Comparison of ENCODE assay signal across 8 cellular contexts in the genomic region with DNA sequence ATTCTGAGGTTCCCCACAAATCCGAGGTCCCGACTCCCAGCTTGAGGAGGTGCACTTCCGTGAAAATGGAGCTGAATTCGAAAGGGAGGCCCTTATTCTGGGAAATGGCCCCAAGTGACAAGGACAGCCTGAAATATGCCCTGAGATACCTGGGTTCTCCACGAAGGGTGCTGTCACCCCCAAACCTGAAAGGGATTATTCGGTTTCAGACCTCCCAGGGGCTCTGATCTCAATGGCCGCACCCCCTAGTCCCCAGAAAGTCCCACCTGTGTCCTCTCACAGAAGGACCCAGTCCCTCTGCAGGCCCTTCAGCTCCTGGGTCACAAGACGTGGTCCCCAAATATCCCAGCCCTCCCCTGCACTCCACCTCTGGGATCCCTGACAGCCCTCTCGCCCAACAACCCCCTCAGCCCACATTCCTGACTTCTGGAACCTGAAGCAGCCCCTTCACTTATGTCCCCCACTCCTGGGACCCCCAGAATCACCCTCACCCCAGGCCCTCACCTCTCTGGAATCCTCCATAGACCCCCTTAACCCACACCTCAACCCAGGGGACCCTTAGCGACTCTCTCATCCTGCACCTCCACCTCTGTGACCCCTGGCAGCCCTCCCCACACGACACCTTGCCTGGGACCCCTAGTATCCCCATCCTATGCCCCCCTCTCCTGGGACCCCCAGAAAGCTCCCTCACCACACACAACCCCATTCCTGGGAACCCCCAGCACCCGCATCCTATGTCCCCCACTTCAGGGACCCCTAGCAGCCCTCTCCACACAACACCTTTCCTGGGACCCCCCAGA. TPM values are rescaled to one million over a fixed set of nuclear protein-coding genes. Genes with fewer than 3 reads are reported as not detected.
A peak's percentile ranks its signal among the peaks of the same experiment; 100 is the strongest.
DNase-seq lines count a peak whose midpoint lies in the region; ATAC-seq, FAIRE-seq and TF ChIP-seq lines count a peak whose summit lies in the region.

No MANE protein-coding gene starts in this region.

- H3K36me3 ChIP-seq in heart right ventricle: peaks cover 0 to 17% (median 0%) of the 10 kb centered on the region in 9 donors
- no peaks in the 10 kb centered on the region for H3K36me3 ChIP-seq in GM12878 (ENCODE audit: control insufficient read depth in 2 of 2, insufficient read depth in 2 of 2, low read length in 1 of 2)
- H3K36me3 ChIP-seq in mesenchymal stem cell (ENCODE audit: control insufficient read depth in 1 of 2, insufficient read depth in 2 of 2, low read depth in 1 of 2, low read length in 2 of 2): peaks cover 0 to 7% of the 10 kb centered on the region in 2 experiments

- H3K4me3 Mint-ChIP-seq in nephron progenitor cell: no peak overlapping the region

- H3K79me2 ChIP-seq in GM12878 (ENCODE audit: control insufficient read depth, insufficient read depth, low read length): peaks cover 3% of the 10 kb centered on the region

- in situ Hi-C loops in GM12878 (cut with MboI): no loop called here

- H2BK5ac ChIP-seq in mesenchymal stem cell (ENCODE audit: low read depth, low read length, poor library complexity, severe bottlenecking): no peak overlapping the region

- H3K4me1 Mint-ChIP-seq in nephron progenitor cell: peaks cover 20% of the 10 kb centered on the region

- H3K4me1 ChIP-seq in heart right ventricle: peaks cover 0 to 16% (median 5%) of the 10 kb centered on the region in 9 donors
- peaks cover 9% of the 10 kb centered on the region; the same call in 1 of the 2 replicates for H3K4me1 ChIP-seq in GM12878 (ENCODE audit: control insufficient read depth, insufficient read depth, low read length)
- H3K4me1 ChIP-seq in mesenchymal stem cell (ENCODE audit: control insufficient read depth, insufficient read depth, low read depth, low read length): peaks cover 8% of the 10 kb centered on the region

- peak overlapping the region in 1 of 2 experiments; percentile 32 for H2BK12ac ChIP-seq in mesenchymal stem cell (ENCODE audit: low read length in 2 of 2)

- H3K27ac ChIP-seq in heart right ventricle (peak overlapping the region in 8 of 10 donors; percentile 19 to 99 (median 94)), GM12878 (ENCODE audit: control insufficient read depth, insufficient read depth) (peak overlapping the region; percentile 81), mesenchymal stem cell (ENCODE audit: low read length, poor library complexity, severe bottlenecking) (no peak overlapping the region)

- TF ChIP-seq RAD21 in GM12878 (IDR thresholded peaks at IDR 0.05; ENCODE audit: insufficient read depth, low read depth, low read length): no peak

- H3K27me3 Mint-ChIP-seq in nephron progenitor cell (ENCODE audit: low read depth, poor library complexity): peaks cover 7% of the 10 kb centered on the region

- H2BK120ac ChIP-seq in mesenchymal stem cell (ENCODE audit: low read depth, low read length): no peak overlapping the region

- peak overlapping the region; percentile 13 for H4K8ac ChIP-seq in mesenchymal stem cell (ENCODE audit: low read length)

- H4K91ac ChIP-seq in mesenchymal stem cell (ENCODE audit: low read length): no peak overlapping the region

- H3K4me2 ChIP-seq in GM12878 (ENCODE audit: control insufficient read depth, insufficient read depth) (peak overlapping the region; percentile 80), mesenchymal stem cell (ENCODE audit: low read length, poor library complexity, severe bottlenecking) (peak overlapping the region; percentile 45)

- CTCF ChIA-PET in GM12878 (lab: Yijun Ruan, JAX): interaction anchor here (0.9 to 3.1 kb wide), 9 partner anchors 11 to 1046 kb away, joined by 3 to 36 read pairs (median 8); a partner anchor contains a TSS

- H3K4ac ChIP-seq in mesenchymal stem cell (ENCODE audit: low read depth in 1 of 2, low read length in 2 of 2): no peak overlapping the region

- no peak overlapping the region for H3K23ac ChIP-seq in mesenchymal stem cell (ENCODE audit: low read length in 2 of 2)

- RAD21 ChIA-PET in GM12878 (lab: Charles Lee; ENCODE audit: unreplicated experiment): interaction anchor here (0.6 to 2.5 kb wide), 6 partner anchors 27 to 194 kb away, joined by 3 to 46 read pairs (median 5); a partner anchor contains a TSS

- SMC1A ChIA-PET in GM12878 (lab: Charles Lee; ENCODE audit: uncharacterized antibody, unreplicated experiment): interaction anchor here (0.7 to 1.6 kb wide), 6 partner anchors 26 to 220 kb away, joined by 3 to 7 read pairs (median 4); a partner anchor contains a TSS

- WGBS in heart right ventricle, 2 donors: 57 to 60% methylated on average over 12 of the region's 12 CpGs
- WGBS in GM12878 (ENCODE audit: insufficient coverage, insufficient replicate concordance, low lambda C conversion rate, missing lambda C conversion rate): 25% methylated on average over 12 of the region's 12 CpGs
- WGBS in mesenchymal stem cell: 80% methylated on average over 12 of the region's 12 CpGs

- peak overlapping the region; percentile 76 for H3K9ac ChIP-seq in GM12878 (ENCODE audit: control insufficient read depth, insufficient read depth, low read length)
- H3K9ac ChIP-seq in mesenchymal stem cell (ENCODE audit: low read length): peak overlapping the region; percentile 38

- POLR2A ChIA-PET in GM12878 (lab: Charles Lee): interaction anchor here (0.9 to 3.1 kb wide), 12 partner anchors 10 to 161 kb away, joined by 3 to 39 read pairs (median 5); a partner anchor contains a TSS

- ATAC-seq in heart right ventricle: no peak
- no peak for ATAC-seq in Right ventricle myocardium superior (ENCODE audit: poor library complexity)
- peak; percentile 2 for ATAC-seq in GM12878
- ATAC-seq in HG03139 (IDR thresholded peaks at IDR 0.05; ENCODE audit: unreplicated experiment): no peak

- H3K4me3 ChIP-seq in heart right ventricle (peak overlapping the region in 9 of 10 donors; percentile 4 to 86 (median 64)), GM12878 (peak overlapping the region; percentile 79), mesenchymal stem cell (ENCODE audit: insufficient read depth in 1 of 2, low read depth in 1 of 2, low read length in 2 of 2) (peak overlapping the region; percentile 24 to 92)

- BruUV-seq in GM12878 (replicated peaks; lab: Mats Ljungman, UMichigan): TSS peak; percentile 98

- no peaks in the 10 kb centered on the region for H3K27me3 ChIP-seq in heart right ventricle
- H3K27me3 ChIP-seq in GM12878 (replicated peaks in 1 of 2; ENCODE audit: control insufficient read depth in 2 of 2, insufficient read depth in 2 of 2, low read length in 1 of 2): no peaks in the 10 kb centered on the region
- H3K27me3 ChIP-seq in mesenchymal stem cell (ENCODE audit: control insufficient read depth in 1 of 2, insufficient read depth in 1 of 2, low read length in 2 of 2): no peaks in the 10 kb centered on the region

- H3K18ac ChIP-seq in mesenchymal stem cell (ENCODE audit: low read depth in 1 of 2, low read length in 2 of 2): no peak overlapping the region

- H3K14ac ChIP-seq in mesenchymal stem cell (ENCODE audit: low read length in 2 of 2): no peak overlapping the region

- TF ChIP-seq POLR2A in GM12878 (IDR thresholded peaks at IDR 0.05; ENCODE audit: low read depth, low read length): no peak

- no peaks in the 10 kb centered on the region for H3K79me1 ChIP-seq in mesenchymal stem cell (replicated peaks; ENCODE audit: low read length, poor library complexity, severe bottlenecking)

- H3K27ac Mint-ChIP-seq in nephron progenitor cell: no peak overlapping the region

- H4K20me1 ChIP-seq in GM12878 (ENCODE audit: control insufficient read depth, insufficient read depth): no peaks in the 10 kb centered on the region

- H2AFZ ChIP-seq in GM12878 (ENCODE audit: control insufficient read depth, low read depth, low read length) (peak overlapping the region; percentile 77), mesenchymal stem cell (ENCODE audit: low read depth, low read length) (peak overlapping the region; percentile 89)

- no peak for TF ChIP-seq CTCF in heart right ventricle (IDR thresholded peaks at IDR 0.05)
- peak in 1 of 3 experiments; percentile 17; a peak in 1 of 6 replicates for TF ChIP-seq CTCF in GM12878 (IDR thresholded peaks at IDR 0.05 in 2 of 3, conservative IDR thresholded peaks at IDR 0.05 in 1 of 3; ENCODE audit: control insufficient read depth in 2 of 3, extremely low read depth in 1 of 3, insufficient read depth in 1 of 3, low read depth in 3 of 3, low read length in 3 of 3)
- no peak for TF ChIP-seq CTCF in nephron progenitor cell (IDR thresholded peaks at IDR 0.05)

- H3K36me3 Mint-ChIP-seq in nephron progenitor cell (ENCODE audit: low read depth): peaks cover under 1% of the 10 kb centered on the region

- TF ChIP-seq EP300 in GM12878 (IDR thresholded peaks at IDR 0.05; ENCODE audit: borderline replicate concordance in 1 of 2, control insufficient read depth in 1 of 2, low read depth in 2 of 2, low read length in 2 of 2): no peak

- intact Hi-C loops in heart right ventricle (cut with DNase I) (loop anchor here in 3 of 10 donors (5.0 kb wide), 2 partner anchors 37 to 42 kb away; a partner anchor contains a TSS), Right ventricle myocardium superior (cut with DNase I) (no loop called here), GM12878 (cut with micrococcal nuclease; ENCODE audit: unreplicated experiment) (loop anchor here (5.0 kb wide), 1 partner anchor 128 kb away; no protein-coding TSS in a partner anchor)

- no peak overlapping the region for H2AK5ac ChIP-seq in mesenchymal stem cell (ENCODE audit: low read length, severe bottlenecking)

- FAIRE-seq in GM12878 (lab: Jason Lieb, UNC): no peak

- H2BK15ac ChIP-seq in mesenchymal stem cell (ENCODE audit: low read depth, poor library complexity, severe bottlenecking): no peak overlapping the region

- DNase-seq in heart right ventricle (peak in 1 of 2 donors; percentile 16), Right ventricle myocardium superior (no peak), GM12878 (ENCODE audit: low read depth, low spot score) (no peak), mesenchymal stem cell (no peak), ureter (ENCODE audit: low spot score) (peak; percentile 59), nephron progenitor cell (no peak), cerebellum (ENCODE audit: low spot score) (no peak)

- H3K9me3 Mint-ChIP-seq in nephron progenitor cell: no peaks in the 10 kb centered on the region

- no peaks in the 10 kb centered on the region for H3K9me3 ChIP-seq in heart right ventricle
- H3K9me3 ChIP-seq in GM12878 (replicated peaks; ENCODE audit: control insufficient read depth, insufficient read depth, low read length): no peaks in the 10 kb centered on the region
- H3K9me3 ChIP-seq in mesenchymal stem cell (ENCODE audit: control insufficient read depth, low read length): no peaks in the 10 kb centered on the region

RNA-seq across cellular contexts. Expression of a gene that starts 0.6 kb away (rescaled TPM):
- total RNA-seq in heart right ventricle (not detected), Right ventricle myocardium superior (not detected), GM12878 (2014; rRNA removed) (not detected in 2 replicates), GM12878 (2014; rRNA removed; fragmentation: Illumina TruSeq; extraction: Trizol) (0.18 TPM in 1 of 2 replicates, not detected in the other), GM12878 (2021) (0.21 and 0.35 TPM in 2 replicates), ureter (not detected), cerebellum (0.27 TPM)
- polyA plus RNA-seq in heart right ventricle (not detected), GM12878 (2011; rRNA removed) (0.14 TPM in 1 of 2 replicates, not detected in the other), GM12878 (2014; fragmentation: Illumina TruSeq; extraction: Trizol) (not detected in 2 replicates), GM12878 (2014; fragmentation: Nextera tagmentation; extraction: Ambion mirVana) (not detected), GM12878 (2014; rRNA removed) (0.08 and 0.29 TPM in 2 replicates), GM12878 (2016; fragmentation: Nextera tagmentation; extraction: Ambion mirVana) (under 1 TPM in 1 of 2 experiments, not detected in 1; 0.72 TPM)
- total RNA-seq in GM12878 (2013; cell fraction: nucleolus; rRNA removed): not detected in 2 replicates
- polyA plus RNA-seq in GM12878 (2011; ENCODE audit: low read depth): 0.33 TPM
- polyA plus RNA-seq in GM12878 (2011; cell fraction: cytosol; rRNA removed): 0.13 and 0.17 TPM in 2 replicates
- 0.13 and 0.19 TPM in 2 replicates for polyA plus RNA-seq in GM12878 (2011; cell fraction: nucleus; rRNA removed)
- polyA plus RNA-seq in GM12878 (2012): 0.45 and 0.49 TPM in 2 replicates
- not detected in 2 replicates for polyA minus RNA-seq in GM12878 (2011; rRNA and poly(A)+ RNA removed)
- not detected in 2 replicates for polyA minus RNA-seq in GM12878 (2011; cell fraction: cytosol; rRNA and poly(A)+ RNA removed)
- not detected in 2 replicates for polyA minus RNA-seq in GM12878 (2011; cell fraction: nucleus; rRNA and poly(A)+ RNA removed)
- polyA plus RNA-seq in mesenchymal stem cell (2013, experiment 1 of 2): not detected
- polyA plus RNA-seq in mesenchymal stem cell (2013, experiment 2 of 2): not detected

RNA-seq across cellular contexts. Expression of a gene that starts 1.0 kb away (rescaled TPM):
- total RNA-seq in heart right ventricle (100 to 1,000 TPM in 1 of 10 donors, 10 to 100 TPM in 9; 51.8 to 110 (median 89.5) TPM), Right ventricle myocardium superior (105 TPM), GM12878 (2014; rRNA removed) (9.2 and 9.3 TPM in 2 replicates), GM12878 (2014; rRNA removed; fragmentation: Illumina TruSeq; extraction: Trizol) (3.1 and 4.7 TPM in 2 replicates), GM12878 (2021) (15.6 and 17.2 TPM in 2 replicates), ureter (6.7 TPM), cerebellum (4.9 TPM)
- polyA plus RNA-seq in heart right ventricle (10 to 100 TPM in 1 of 2 donors, 1 to 10 TPM in 1; 9.7 to 48.1 TPM), GM12878 (2011; rRNA removed) (6.4 and 11.0 TPM in 2 replicates), GM12878 (2014; fragmentation: Illumina TruSeq; extraction: Trizol) (3.3 and 7.0 TPM in 2 replicates), GM12878 (2014; fragmentation: Nextera tagmentation; extraction: Ambion mirVana) (1 to 10 TPM; 1.5 to 2.4 TPM), GM12878 (2014; rRNA removed) (14.0 and 16.1 TPM in 2 replicates), GM12878 (2016; fragmentation: Nextera tagmentation; extraction: Ambion mirVana) (10 to 100 TPM; 19.3 to 19.5 TPM)
- 16.0 and 17.3 TPM in 2 replicates for total RNA-seq in GM12878 (2013; cell fraction: nucleolus; rRNA removed)
- polyA plus RNA-seq in GM12878 (2011; ENCODE audit: low read depth): 3.4 TPM
- 11.9 and 12.5 TPM in 2 replicates for polyA plus RNA-seq in GM12878 (2011; cell fraction: cytosol; rRNA removed)
- 60.4 and 66.4 TPM in 2 replicates for polyA plus RNA-seq in GM12878 (2011; cell fraction: nucleus; rRNA removed)
- polyA plus RNA-seq in GM12878 (2012): 12.4 and 15.9 TPM in 2 replicates
- polyA minus RNA-seq in GM12878 (2011; rRNA and poly(A)+ RNA removed): 6.2 and 13.1 TPM in 2 replicates
- 5.6 and 6.4 TPM in 2 replicates for polyA minus RNA-seq in GM12878 (2011; cell fraction: cytosol; rRNA and poly(A)+ RNA removed)
- 13.8 and 18.5 TPM in 2 replicates for polyA minus RNA-seq in GM12878 (2011; cell fraction: nucleus; rRNA and poly(A)+ RNA removed)
- 3.7 TPM for polyA plus RNA-seq in mesenchymal stem cell (2013, experiment 1 of 2)
- polyA plus RNA-seq in mesenchymal stem cell (2013, experiment 2 of 2): 3.8 TPM

RNA-seq across cellular contexts. Expression of a gene that starts 26.6 kb away (rescaled TPM):
- total RNA-seq in heart right ventricle: 10 to 100 TPM; 63.2 to 95.2 (median 73.2) TPM
- polyA plus RNA-seq in heart right ventricle: 10 to 100 TPM; 55.1 to 96.0 TPM
- 69.5 TPM for total RNA-seq in Right ventricle myocardium superior
- 22.9 and 23.8 TPM in 2 replicates for total RNA-seq in GM12878 (2013; cell fraction: nucleolus; rRNA removed)
- total RNA-seq in GM12878 (2014; rRNA removed): 34.8 and 35.9 TPM in 2 replicates
- total RNA-seq in GM12878 (2014; rRNA removed; fragmentation: Illumina TruSeq; extraction: Trizol): 25.2 and 26.8 TPM in 2 replicates
- total RNA-seq in GM12878 (2021): 70.7 and 71.0 TPM in 2 replicates
- 38.9 TPM for polyA plus RNA-seq in GM12878 (2011; ENCODE audit: low read depth)
- polyA plus RNA-seq in GM12878 (2011; rRNA removed): 24.5 and 52.5 TPM in 2 replicates
- polyA plus RNA-seq in GM12878 (2011; cell fraction: cytosol; rRNA removed): 40.6 and 54.5 TPM in 2 replicates
- polyA plus RNA-seq in GM12878 (2011; cell fraction: nucleus; rRNA removed): 39.0 and 39.8 TPM in 2 replicates
- polyA plus RNA-seq in GM12878 (2012): 74.1 and 86.4 TPM in 2 replicates
- polyA plus RNA-seq in GM12878 (2014; fragmentation: Illumina TruSeq; extraction: Trizol): 52.3 and 67.3 TPM in 2 replicates
- polyA plus RNA-seq in GM12878 (2014; fragmentation: Nextera tagmentation; extraction: Ambion mirVana): 10 to 100 TPM in 1 of 2 experiments, 1 to 10 TPM in 1; 2.3 to 13.2 TPM
- polyA plus RNA-seq in GM12878 (2014; rRNA removed): 38.0 and 44.6 TPM in 2 replicates
- polyA plus RNA-seq in GM12878 (2016; fragmentation: Nextera tagmentation; extraction: Ambion mirVana): 10 to 100 TPM; 54.3 to 59.1 TPM
- 31.0 and 33.4 TPM in 2 replicates for polyA minus RNA-seq in GM12878 (2011; rRNA and poly(A)+ RNA removed)
- polyA minus RNA-seq in GM12878 (2011; cell fraction: cytosol; rRNA and poly(A)+ RNA removed): 24.6 and 34.2 TPM in 2 replicates
- polyA minus RNA-seq in GM12878 (2011; cell fraction: nucleus; rRNA and poly(A)+ RNA removed): 6.9 and 14.1 TPM in 2 replicates
- 602 TPM for polyA plus RNA-seq in mesenchymal stem cell (2013, experiment 1 of 2)
- 596 TPM for polyA plus RNA-seq in mesenchymal stem cell (2013, experiment 2 of 2)
- 146 TPM for total RNA-seq in ureter
- 32.3 TPM for total RNA-seq in cerebellum

RNA-seq across cellular contexts. Expression of a gene that starts 28.7 kb away (rescaled TPM):
- total RNA-seq in heart right ventricle (1 to 10 TPM in 1 of 10 donors, under 1 TPM in 9; 0.04 to 1.0 (median 0.19) TPM), Right ventricle myocardium superior (0.54 TPM), GM12878 (2014; rRNA removed) (0.05 and 0.06 TPM in 2 replicates), GM12878 (2014; rRNA removed; fragmentation: Illumina TruSeq; extraction: Trizol) (0.05 TPM in 1 of 2 replicates, not detected in the other), GM12878 (2021) (0.32 and 0.38 TPM in 2 replicates), ureter (0.86 TPM), cerebellum (4.6 TPM)
- polyA plus RNA-seq in heart right ventricle (under 1 TPM; 0.22 to 0.23 TPM), GM12878 (2011; rRNA removed) (0.03 TPM in 2 replicates), GM12878 (2014; fragmentation: Illumina TruSeq; extraction: Trizol) (0.07 TPM in 1 of 2 replicates, not detected in the other), GM12878 (2014; fragmentation: Nextera tagmentation; extraction: Ambion mirVana) (not detected), GM12878 (2014; rRNA removed) (0.03 and 0.04 TPM in 2 replicates), GM12878 (2016; fragmentation: Nextera tagmentation; extraction: Ambion mirVana) (under 1 TPM; 0.03 TPM)
- 0.58 and 0.83 TPM in 2 replicates for total RNA-seq in GM12878 (2013; cell fraction: nucleolus; rRNA removed)
- 0.09 TPM for polyA plus RNA-seq in GM12878 (2011; ENCODE audit: low read depth)
- 0.02 and 0.04 TPM in 2 replicates for polyA plus RNA-seq in GM12878 (2011; cell fraction: cytosol; rRNA removed)
- 0.13 and 0.22 TPM in 2 replicates for polyA plus RNA-seq in GM12878 (2011; cell fraction: nucleus; rRNA removed)
- polyA plus RNA-seq in GM12878 (2012): 0.29 and 0.32 TPM in 2 replicates
- 0.05 TPM in 1 of 2 replicates, not detected in the other for polyA minus RNA-seq in GM12878 (2011; rRNA and poly(A)+ RNA removed)
- not detected in 2 replicates for polyA minus RNA-seq in GM12878 (2011; cell fraction: cytosol; rRNA and poly(A)+ RNA removed)
- polyA minus RNA-seq in GM12878 (2011; cell fraction: nucleus; rRNA and poly(A)+ RNA removed): 0.10 and 0.12 TPM in 2 replicates
- polyA plus RNA-seq in mesenchymal stem cell (2013, experiment 1 of 2): 3.2 TPM
- 2.7 TPM for polyA plus RNA-seq in mesenchymal stem cell (2013, experiment 2 of 2)

RNA-seq across cellular contexts. Expression of a gene that starts 39.4 kb away (rescaled TPM):
- total RNA-seq in heart right ventricle (100 to 1,000 TPM in 1 of 10 donors, 10 to 100 TPM in 9; 18.8 to 119 (median 32.8) TPM), Right ventricle myocardium superior (41.8 TPM), GM12878 (2014; rRNA removed) (97.5 and 99.1 TPM in 2 replicates), GM12878 (2014; rRNA removed; fragmentation: Illumina TruSeq; extraction: Trizol) (126 and 137 TPM in 2 replicates), GM12878 (2021) (145 and 147 TPM in 2 replicates), ureter (31.6 TPM), cerebellum (6.8 TPM)
- polyA plus RNA-seq in heart right ventricle (100 to 1,000 TPM; 116 to 124 TPM), GM12878 (2011; rRNA removed) (68.8 and 128 TPM in 2 replicates), GM12878 (2014; fragmentation: Illumina TruSeq; extraction: Trizol) (139 and 149 TPM in 2 replicates), GM12878 (2014; fragmentation: Nextera tagmentation; extraction: Ambion mirVana) (10 to 100 TPM; 53.2 to 73.6 TPM), GM12878 (2014; rRNA removed) (224 and 261 TPM in 2 replicates), GM12878 (2016; fragmentation: Nextera tagmentation; extraction: Ambion mirVana) (100 to 1,000 TPM; 184 to 200 TPM)
- 27.2 and 29.7 TPM in 2 replicates for total RNA-seq in GM12878 (2013; cell fraction: nucleolus; rRNA removed)
- 64.0 TPM for polyA plus RNA-seq in GM12878 (2011; ENCODE audit: low read depth)
- 227 and 228 TPM in 2 replicates for polyA plus RNA-seq in GM12878 (2011; cell fraction: cytosol; rRNA removed)
- 61.5 and 90.3 TPM in 2 replicates for polyA plus RNA-seq in GM12878 (2011; cell fraction: nucleus; rRNA removed)
- 119 and 128 TPM in 2 replicates for polyA plus RNA-seq in GM12878 (2012)
- 108 and 154 TPM in 2 replicates for polyA minus RNA-seq in GM12878 (2011; rRNA and poly(A)+ RNA removed)
- polyA minus RNA-seq in GM12878 (2011; cell fraction: cytosol; rRNA and poly(A)+ RNA removed): 57.1 and 62.1 TPM in 2 replicates
- 28.8 and 32.8 TPM in 2 replicates for polyA minus RNA-seq in GM12878 (2011; cell fraction: nucleus; rRNA and poly(A)+ RNA removed)
- 450 TPM for polyA plus RNA-seq in mesenchymal stem cell (2013, experiment 1 of 2)
- polyA plus RNA-seq in mesenchymal stem cell (2013, experiment 2 of 2): 450 TPM
